17 cellular contexts compared by ENCODE assay signal in genomic region chr13:33180009-33180804, GRCh38.
A peak's percentile ranks its signal among the peaks of the same experiment; 100 is the strongest.
DNase-seq lines count a peak whose midpoint lies in the region; ATAC-seq and TF ChIP-seq lines count a peak whose summit lies in the region.
"Had no signal": no experiment of that assay in that cellular context is flagged by ENCODE, and none has a peak within 500 bp of the region (broad histone marks: within the 10 kb centered on the region; RNA-seq: fewer than 3 reads in every experiment).

No MANE protein-coding gene starts in this region.

- no peaks in the 10 kb centered on the region for H3K27me3 ChIP-seq in endodermal cell (ENCODE audit: control insufficient read depth, insufficient read depth, low read length, poor library complexity, severe bottlenecking)
- H3K27me3 ChIP-seq: dorsolateral prefrontal cortex had no signal

- 82% methylated on average over 4 of the region's 6 CpGs; no CpG with 5 or more reads in 1 of the 2 experiments for WGBS in endodermal cell (ENCODE audit: insufficient coverage in 1 of 2, insufficient read length in 1 of 2), 2 experiments

- H3K27me3 Mint-ChIP-seq in endodermal cell (ENCODE audit: insufficient read depth) = peaks cover 13% of the 10 kb centered on the region
- peaks cover 7% of the 10 kb centered on the region for H3K27me3 Mint-ChIP-seq in activated naive CD8-positive, alpha-beta T cell treated with anti-CD3 and anti-CD28 coated beads, Interleukin-2, amount 50 U/mL, for 24 hours

- H3K4me3 ChIP-seq in endodermal cell (ENCODE audit: low read length) = no peak overlapping the region
- H3K4me3 ChIP-seq: dorsolateral prefrontal cortex had no signal

- H3K9me3 Mint-ChIP-seq in endodermal cell = no peaks in the 10 kb centered on the region
- H3K9me3 Mint-ChIP-seq in activated naive CD8-positive, alpha-beta T cell treated with anti-CD3 and anti-CD28 coated beads, Interleukin-2, amount 50 U/mL, for 24 hours = peaks cover 3% of the 10 kb centered on the region
- H3K9me3 Mint-ChIP-seq: stimulated activated naive CD8-positive, alpha-beta T cell treated with anti-CD3 and anti-CD28 coated beads, Interleukin-15, amount 100 ng/mL, for 72 hours had no signal

- H3K27ac Mint-ChIP-seq in endodermal cell = peak overlapping the region; percentile 75
- no peak overlapping the region for H3K27ac Mint-ChIP-seq in activated naive CD8-positive, alpha-beta T cell treated with anti-CD3 and anti-CD28 coated beads, Interleukin-2, amount 50 U/mL, for 24 hours
- H3K27ac Mint-ChIP-seq: stimulated activated naive CD8-positive, alpha-beta T cell treated with anti-CD3 and anti-CD28 coated beads, Interleukin-15, amount 100 ng/mL, for 72 hours had no signal

- intact Hi-C loops in left cardiac atrium (cut with DNase I) (no loop called here), Right ventricle myocardium superior (cut with DNase I) (no loop called here)

- TF ChIP-seq CTCF in endodermal cell (conservative IDR thresholded peaks at IDR 0.05) = no peak

- H3K27ac ChIP-seq in endodermal cell (ENCODE audit: low read depth, low read length) = no peak overlapping the region

- peak overlapping the region; percentile 9 for H3K4me3 Mint-ChIP-seq in endodermal cell
- H3K4me3 Mint-ChIP-seq in activated naive CD8-positive, alpha-beta T cell treated with anti-CD3 and anti-CD28 coated beads, Interleukin-2, amount 50 U/mL, for 24 hours = no peak overlapping the region
- H3K4me3 Mint-ChIP-seq: neural crest cell; stimulated activated naive CD8-positive, alpha-beta T cell treated with anti-CD3 and anti-CD28 coated beads, Interleukin-15, amount 100 ng/mL, for 72 hours had no signal

- H3K4me1 Mint-ChIP-seq in endodermal cell = peaks cover 43% of the 10 kb centered on the region
- no peaks in the 10 kb centered on the region for H3K4me1 Mint-ChIP-seq in activated naive CD8-positive, alpha-beta T cell treated with anti-CD3 and anti-CD28 coated beads, Interleukin-2, amount 50 U/mL, for 24 hours
- H3K4me1 Mint-ChIP-seq: stimulated activated naive CD8-positive, alpha-beta T cell treated with anti-CD3 and anti-CD28 coated beads, Interleukin-15, amount 100 ng/mL, for 72 hours had no signal

- H3K9ac ChIP-seq in endodermal cell (ENCODE audit: extremely low read depth, low read length, poor library complexity, severe bottlenecking) = no peak overlapping the region

- H3K36me3 Mint-ChIP-seq in endodermal cell (ENCODE audit: low read depth) = no peaks in the 10 kb centered on the region
- H3K36me3 Mint-ChIP-seq in activated naive CD8-positive, alpha-beta T cell treated with anti-CD3 and anti-CD28 coated beads, Interleukin-2, amount 50 U/mL, for 24 hours (ENCODE audit: low read depth) = no peaks in the 10 kb centered on the region

- H3K4me1 ChIP-seq in endodermal cell (ENCODE audit: control insufficient read depth, insufficient read depth, low read length) = peaks cover 7% of the 10 kb centered on the region

- DNase-seq in left cardiac atrium (no peak), Right ventricle myocardium superior (no peak), endodermal cell (no peak), left kidney (ENCODE audit: low read depth, low spot score) (peak; percentile 50), NCI-H1092 treated with DMSO at 0.1 percent for 48 hours (lab: John Stamatoyannopoulos, UW) (no peak), NCI-H526 (lab: John Stamatoyannopoulos, UW) (no peak), AG08395 (ENCODE audit: low spot score) (no peak)
- DNase-seq in activated naive CD8-positive, alpha-beta T cell treated with anti-CD3 and anti-CD28 coated beads, Interleukin-2, amount 50 U/mL, for 24 hours = no peak
- DNase-seq: activated naive CD4-positive, alpha-beta T cell treated with anti-CD3 and anti-CD28 coated beads, Interleukin-2, amount 50 U/mL, for 16 hours; activated T-cell treated with anti-CD3 and anti-CD28 coated beads for 4 hours; COR-L47; dorsolateral prefrontal cortex; Karpas-422; PC-3; retina; stimulated activated naive CD8-positive, alpha-beta T cell treated with anti-CD3 and anti-CD28 coated beads, Interleukin-15, amount 100 ng/mL, for 72 hours had no signal

- no peaks in the 10 kb centered on the region for H3K36me3 ChIP-seq in endodermal cell (ENCODE audit: control insufficient read depth, insufficient read depth, low read length)

- H3K9me3 ChIP-seq in endodermal cell (ENCODE audit: control insufficient read depth, low read length) = no peaks in the 10 kb centered on the region

- ATAC-seq in left cardiac atrium = peak; percentile 57 to 69
- ATAC-seq in Right ventricle myocardium superior (ENCODE audit: poor library complexity) = no peak
- ATAC-seq in activated naive CD8-positive, alpha-beta T cell treated with anti-CD3 and anti-CD28 coated beads, Interleukin-2, amount 50 U/mL, for 24 hours = no peak
- ATAC-seq: PC-3; stimulated activated naive CD8-positive, alpha-beta T cell treated with anti-CD3 and anti-CD28 coated beads, Interleukin-15, amount 100 ng/mL, for 72 hours had no signal

Comparison
In these comparisons a context has a peak if more than half of its experiments do, and no peak if none do; other contexts are left out.
1. ATAC-seq: peak in left cardiac atrium (2 of 2); none in Right ventricle myocardium superior (single experiment) and activated naive CD8-positive, alpha-beta T cell treated with anti-CD3 and anti-CD28 coated beads, Interleukin-2, amount 50 U/mL, for 24 hours (single experiment).